8 cellular contexts compared by ENCODE assay signal in genomic region chr5:111223086-111223789, GRCh38. TPM values are rescaled to one million over a fixed set of nuclear protein-coding genes. Genes with fewer than 3 reads are reported as not detected.
DNase-seq lines count a peak whose midpoint lies in the region; ATAC-seq and TF ChIP-seq lines count a peak whose summit lies in the region.

No MANE protein-coding gene starts in this region.

- ATAC-seq in right lobe of liver = no peak

- no peaks in the 10 kb centered on the region for H4K20me1 ChIP-seq in DOHH2 (ENCODE audit: control insufficient read depth, insufficient read depth, low read depth, low read length)

- peaks cover 22% of the 10 kb centered on the region for H3K4me1 Mint-ChIP-seq in HFFc6 (ENCODE audit: low read depth)
- peaks cover 21% of the 10 kb centered on the region for H3K4me1 Mint-ChIP-seq in activated naive CD8-positive, alpha-beta T cell treated with anti-CD3 and anti-CD28 coated beads for 36 hours

- H3K36me3 Mint-ChIP-seq in HFFc6 (ENCODE audit: low read depth) = no peaks in the 10 kb centered on the region
- peaks cover 20% of the 10 kb centered on the region for H3K36me3 Mint-ChIP-seq in activated naive CD8-positive, alpha-beta T cell treated with anti-CD3 and anti-CD28 coated beads for 36 hours

- peaks cover 13% of the 10 kb centered on the region for H3K27me3 ChIP-seq in DOHH2 (ENCODE audit: control insufficient read depth, low read length)
- H3K27me3 ChIP-seq in right lobe of liver = peaks cover 4 to 7% of the 10 kb centered on the region in 2 donors
- H3K27me3 ChIP-seq in vagina = no peaks in the 10 kb centered on the region
- H3K27me3 ChIP-seq in adrenal gland = peaks cover 21% of the 10 kb centered on the region

- TF ChIP-seq POLR2A in right lobe of liver (IDR thresholded peaks at IDR 0.05) (no peak), vagina (IDR thresholded peaks at IDR 0.05) (no peak), adrenal gland (IDR thresholded peaks at IDR 0.05) (no peak)

- peaks cover 21% of the 10 kb centered on the region for H3K4me1 ChIP-seq in DOHH2 (ENCODE audit: control insufficient read depth, low read length)
- H3K4me1 ChIP-seq in right lobe of liver = peaks cover 0 to 12% (median 0%) of the 10 kb centered on the region in 4 donors
- H3K4me1 ChIP-seq in vagina = peaks cover 13% of the 10 kb centered on the region
- peaks cover 3 to 4% of the 10 kb centered on the region in 2 donors for H3K4me1 ChIP-seq in adrenal gland (replicated peaks in 1 of 2)

- DNase-seq in HFFc6 (no peak), right lobe of liver (no peak), vagina (ENCODE audit: extremely low spot score in 2 of 2) (no peak), NCI-H128 (lab: John Stamatoyannopoulos, UW; ENCODE audit: unreplicated experiment) (no peak), adrenal gland (no peak)
- DNase-seq in activated naive CD8-positive, alpha-beta T cell treated with anti-CD3 and anti-CD28 coated beads for 36 hours = no peak
- DNase-seq in stimulated activated CD4-positive, alpha-beta T cell treated with anti-CD3 and anti-CD28 coated beads, Interleukin-4, amount 100 ng/mL, for 4 hours = no peak

- H3K27me3 Mint-ChIP-seq in HFFc6 (ENCODE audit: insufficient read depth) = no peaks in the 10 kb centered on the region
- H3K27me3 Mint-ChIP-seq in activated naive CD8-positive, alpha-beta T cell treated with anti-CD3 and anti-CD28 coated beads for 36 hours = no peaks in the 10 kb centered on the region

- H3K9me3 ChIP-seq in DOHH2 (ENCODE audit: control insufficient read depth, insufficient read depth, low read length) (no peaks in the 10 kb centered on the region), right lobe of liver (no peaks in the 10 kb centered on the region), vagina (no peaks in the 10 kb centered on the region), adrenal gland (replicated peaks in 1 of 3) (no peaks in the 10 kb centered on the region)

- peaks cover 28% of the 10 kb centered on the region for H3K79me2 ChIP-seq in DOHH2 (ENCODE audit: control insufficient read depth, low read length)

- H3K4me3 ChIP-seq in DOHH2 (ENCODE audit: low read length) (peak overlapping the region; percentile 73), right lobe of liver (peak overlapping the region; percentile 33 to 48 (median 35)), vagina (peak overlapping the region; percentile 54 to 66), adrenal gland (no peak overlapping the region)

- intact Hi-C loops in right lobe of liver (cut with DNase I) (no loop called here), vagina (cut with DNase I) (no loop called here), adrenal gland (cut with DNase I) (no loop called here)

- H3K27ac Mint-ChIP-seq in HFFc6 = no peak overlapping the region
- H3K27ac Mint-ChIP-seq in activated naive CD8-positive, alpha-beta T cell treated with anti-CD3 and anti-CD28 coated beads for 36 hours = peak overlapping the region; percentile 76

- no peaks in the 10 kb centered on the region for H3F3A ChIP-seq in DOHH2 (ENCODE audit: control insufficient read depth, insufficient read depth)

- TF ChIP-seq CTCF in DOHH2 (IDR thresholded peaks at IDR 0.05; ENCODE audit: low read depth, low read length, poor library complexity, severe bottlenecking) (no peak), HFFc6 (IDR thresholded peaks at IDR 0.05) (no peak), right lobe of liver (IDR thresholded peaks at IDR 0.05) (no peak), vagina (IDR thresholded peaks at IDR 0.05) (no peak), adrenal gland (IDR thresholded peaks at IDR 0.05) (no peak)

- H3K36me3 ChIP-seq in DOHH2 (ENCODE audit: control insufficient read depth, low read length) = no peaks in the 10 kb centered on the region
- no peaks in the 10 kb centered on the region for H3K36me3 ChIP-seq in right lobe of liver
- no peaks in the 10 kb centered on the region for H3K36me3 ChIP-seq in vagina
- no peaks in the 10 kb centered on the region for H3K36me3 ChIP-seq in adrenal gland (replicated peaks in 1 of 2)

- H3K9me2 ChIP-seq in DOHH2 (replicated peaks; ENCODE audit: control insufficient read depth, low read length) = no peaks in the 10 kb centered on the region

- 35% methylated on average over 7 of the region's 9 CpGs for WGBS in right lobe of liver (ENCODE audit: insufficient coverage, low coverage, low lambda C conversion rate, missing lambda C conversion rate)
- WGBS in adrenal gland, 4 donors = 36 to 62% (median 40%) methylated on average over 4 to 9 of the region's 9 CpGs

- H3K4me3 Mint-ChIP-seq in HFFc6 = peak overlapping the region; percentile 83
- H3K4me3 Mint-ChIP-seq in activated naive CD8-positive, alpha-beta T cell treated with anti-CD3 and anti-CD28 coated beads for 36 hours = peak overlapping the region; percentile 86

- peak overlapping the region; percentile 64 for H3K4me2 ChIP-seq in DOHH2 (ENCODE audit: low read length)

- H3K27ac ChIP-seq in DOHH2 (ENCODE audit: low read depth, low read length) (no peak overlapping the region), right lobe of liver (no peak overlapping the region), vagina (peak overlapping the region; percentile 53), adrenal gland (peak overlapping the region in 1 of 5 donors; percentile 49)

- no peaks in the 10 kb centered on the region for H3K9me3 Mint-ChIP-seq in HFFc6
- no peaks in the 10 kb centered on the region for H3K9me3 Mint-ChIP-seq in activated naive CD8-positive, alpha-beta T cell treated with anti-CD3 and anti-CD28 coated beads for 36 hours

RNA-seq across cellular contexts. Expression of gene CAMK4, which starts 0.9 kb away (rescaled TPM):
- total RNA-seq in HFFc6 (2021; fragmentation: NEBNext Ultra II Directional; extraction: Animal tissue kit (Norgen Biotek cat#: 25700)) = 1 to 10 TPM; 3.8 to 5.7 (median 4.4) TPM
- total RNA-seq in activated naive CD8-positive, alpha-beta T cell treated with anti-CD3 and anti-CD28 coated beads for 36 hours = 10 to 100 TPM; 66.6 to 68.0 TPM
- total RNA-seq in right lobe of liver (1 to 10 TPM in 3 of 6 experiments, under 1 TPM in 3; 0.81 to 4.3 (median 1.3) TPM), vagina (11.8 TPM), adrenal gland (1 to 10 TPM in 5 of 8 donors, under 1 TPM in 3; 0.06 to 6.4 (median 1.3) TPM)
- polyA plus RNA-seq in adrenal gland = 1 to 10 TPM in 2 of 3 donors, under 1 TPM in 1; 0.51 to 9.2 (median 2.6) TPM

Comparison
In these comparisons a context has a peak if more than half of its experiments do, and no peak if none do; other contexts are left out.
1. H3K4me3 ChIP-seq: peak in DOHH2 (single experiment), right lobe of liver (3 of 3) and vagina (2 of 2); none in adrenal gland (0 of 4).